In the genomic region with DNA sequence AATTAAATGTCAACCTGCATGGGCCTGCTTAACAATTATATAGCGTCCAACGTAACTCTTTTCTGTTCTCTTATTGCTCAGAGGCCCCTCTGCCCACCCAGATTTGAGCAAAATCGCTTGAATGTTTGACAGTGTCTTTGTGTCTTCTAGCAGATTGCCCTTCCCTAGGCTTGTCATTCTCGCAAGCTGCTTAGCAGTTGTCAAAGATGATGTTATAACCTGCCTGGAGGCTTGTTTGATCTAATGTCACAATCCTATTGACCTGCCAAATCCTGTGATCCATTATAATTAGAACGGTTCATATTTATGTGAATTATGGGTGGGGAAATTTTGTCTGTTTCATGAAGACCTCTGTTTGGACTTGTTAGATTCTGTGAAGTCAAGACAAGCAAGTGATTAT, we compare ENCODE assay signal across 17 cellular contexts.
A peak's percentile ranks its signal among the peaks of the same experiment; 100 is the strongest.
DNase-seq lines count a peak whose midpoint lies in the region; ATAC-seq and TF ChIP-seq lines count a peak whose summit lies in the region.
"Had no signal": no experiment of that assay in that cellular context is flagged by ENCODE, and none has a peak within 500 bp of the region (broad histone marks: within the 10 kb centered on the region; RNA-seq: fewer than 3 reads in every experiment).

No MANE protein-coding gene starts in this region.

- H3K27me3 Mint-ChIP-seq in neural progenitor cell (ENCODE audit: insufficient read depth, low read depth), result no peaks in the 10 kb centered on the region

- no peaks in the 10 kb centered on the region for H4K20me1 ChIP-seq in neural progenitor cell (ENCODE audit: low read depth)
- H4K20me1 ChIP-seq: BLaER1 had no signal

- H3K4me2 ChIP-seq in neural progenitor cell, result no peak overlapping the region
- H3K4me2 ChIP-seq: BLaER1 had no signal

- H3K4me1 Mint-ChIP-seq in neural progenitor cell, result peaks cover 33% of the 10 kb centered on the region
- H3K4me1 Mint-ChIP-seq: CD8-positive, alpha-beta memory T cell had no signal

- H3K27ac ChIP-seq in neural progenitor cell, result no peak overlapping the region
- H3K27ac ChIP-seq: BLaER1 had no signal

- CTCF ChIA-PET in GM10248 (lab: Yijun Ruan, JAX), result no interaction called here

- H3K4me3 Mint-ChIP-seq in neural progenitor cell, result no peak overlapping the region
- H3K4me3 Mint-ChIP-seq: CD8-positive, alpha-beta memory T cell; H9 had no signal

- peaks cover 29% of the 10 kb centered on the region for H3K4me1 ChIP-seq in neural progenitor cell
- H3K4me1 ChIP-seq: Caco-2 had no signal

- DNase-seq in NCI-H82 (lab: John Stamatoyannopoulos, UW), result peak; percentile 14
- no peak for DNase-seq in NCI-H82 treated with DMSO at 0.1 percent for 48 hours (lab: John Stamatoyannopoulos, UW; ENCODE audit: unreplicated experiment)
- no peak for DNase-seq in neural progenitor cell (ENCODE audit: low spot score)
- DNase-seq in OCI-M2 (lab: John Stamatoyannopoulos, UW; ENCODE audit: unreplicated experiment), result no peak
- no peak for DNase-seq in activated naive CD4-positive, alpha-beta T cell treated with Interleukin-2 at 50 U/mL for 16 hours
- DNase-seq in GM10248 (ENCODE audit: extremely low spot score), result no peak
- DNase-seq: 8988T; AML-193; Caco-2; CD8-positive, alpha-beta memory T cell; DMS53; GOT3; H9 had no signal

- POLR2A ChIA-PET in GM10248 (lab: Yijun Ruan, JAX), result interaction anchor here (0.6 kb wide), 1 partner anchor 378 kb away, joined by 4 read pairs; no protein-coding TSS in a partner anchor

- H3K27ac Mint-ChIP-seq in neural progenitor cell, result peak overlapping the region; percentile 26
- H3K27ac Mint-ChIP-seq: CD8-positive, alpha-beta memory T cell; H9 had no signal

- ATAC-seq in esophagus mucosa, result peak; percentile 62
- ATAC-seq: GM12878, HepG2 had no signal

- no peaks in the 10 kb centered on the region for H3K79me2 ChIP-seq in neural progenitor cell (ENCODE audit: low read depth)

- no peaks in the 10 kb centered on the region for H3K9me3 Mint-ChIP-seq in neural progenitor cell
- H3K9me3 Mint-ChIP-seq: CD8-positive, alpha-beta memory T cell; H9 had no signal

- TF ChIP-seq CTCF in neural progenitor cell (IDR thresholded peaks at IDR 0.05) (no peak), GM10248 (IDR thresholded peaks at IDR 0.05; ENCODE audit: control extremely low read depth, extremely low read depth, low read depth, missing control alignments) (no peak)

- H3F3A ChIP-seq in neural progenitor cell (ENCODE audit: low read depth), result peaks cover 35% of the 10 kb centered on the region

- no peak overlapping the region for H2AFZ ChIP-seq in neural progenitor cell (replicated peaks)

- no peaks in the 10 kb centered on the region for H3K27me3 ChIP-seq in neural progenitor cell
- H3K27me3 ChIP-seq: BLaER1 had no signal

- no peaks in the 10 kb centered on the region for H3K36me3 Mint-ChIP-seq in neural progenitor cell
- H3K36me3 Mint-ChIP-seq: CD8-positive, alpha-beta memory T cell had no signal

- H3K9ac ChIP-seq in neural progenitor cell, result no peak overlapping the region
- H3K9ac ChIP-seq: BLaER1 had no signal

- H3K9me3 ChIP-seq in neural progenitor cell (ENCODE audit: low read depth), result no peaks in the 10 kb centered on the region
- H3K9me3 ChIP-seq: BLaER1, Caco-2 had no signal

- no peak overlapping the region for H3K4me3 ChIP-seq in neural progenitor cell
- H3K4me3 ChIP-seq: BLaER1, GM12878 had no signal

- H3K36me3 ChIP-seq in neural progenitor cell, result no peaks in the 10 kb centered on the region
- H3K36me3 ChIP-seq: BLaER1 had no signal
